10 cellular contexts compared by ENCODE assay signal in the genomic region with DNA sequence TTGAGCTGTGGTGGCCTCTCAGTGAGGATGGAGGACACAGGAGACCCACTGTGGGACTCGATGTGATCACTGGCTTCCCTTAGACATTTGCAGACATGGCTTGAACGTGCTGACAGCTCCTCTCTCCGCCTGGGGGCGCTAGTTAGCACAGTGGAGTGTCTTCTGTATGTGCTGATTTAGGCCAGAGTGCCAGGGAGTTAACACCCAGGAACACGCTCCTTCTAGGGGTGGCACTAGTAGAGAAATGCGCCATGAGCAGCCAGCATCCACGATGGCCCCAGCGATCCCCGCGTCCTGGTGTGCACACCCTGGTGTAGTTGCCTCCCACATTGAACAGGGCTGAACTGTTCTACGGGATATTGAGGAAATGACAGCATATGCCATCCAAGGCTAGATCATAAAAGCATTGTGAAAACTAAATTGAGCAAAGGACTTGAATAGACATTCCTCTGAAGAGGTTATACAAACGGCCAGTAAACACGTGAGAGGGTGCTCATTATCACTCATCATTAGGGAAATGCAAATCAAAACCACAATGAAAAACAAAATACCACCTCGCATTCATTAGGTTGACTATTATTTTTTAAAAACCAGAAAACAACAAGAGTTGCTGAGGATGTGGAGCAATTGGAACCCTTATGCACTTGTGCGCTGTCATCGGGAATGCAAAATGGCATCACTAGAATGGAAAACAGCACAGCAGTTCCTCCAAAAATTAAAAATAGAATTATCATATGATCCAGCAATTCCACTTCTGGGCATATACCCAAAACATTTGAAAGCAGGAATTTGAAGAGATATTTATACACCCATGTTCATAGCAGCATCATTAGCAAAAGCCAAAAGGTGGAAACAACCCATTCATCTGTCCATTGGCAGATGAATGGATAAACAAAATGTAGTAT. TPM values are rescaled to one million over a fixed set of nuclear protein-coding genes. Genes with fewer than 3 reads are reported as not detected.
DNase-seq lines count a peak whose midpoint lies in the region; ATAC-seq and TF ChIP-seq lines count a peak whose summit lies in the region.
"Had no signal": no experiment of that assay in that cellular context is flagged by ENCODE, and none has a peak within 500 bp of the region (broad histone marks: within the 10 kb centered on the region; RNA-seq: fewer than 3 reads in every experiment).

No MANE protein-coding gene starts in this region.

- H3K79me2 ChIP-seq in Loucy (ENCODE audit: insufficient read depth, low read length): no peaks in the 10 kb centered on the region

- no peaks in the 10 kb centered on the region for H3K27me3 Mint-ChIP-seq in effector memory CD8-positive, alpha-beta T cell
- no peaks in the 10 kb centered on the region for H3K27me3 Mint-ChIP-seq in neural crest cell (ENCODE audit: low read depth)

- H3K4me3 ChIP-seq in Loucy (ENCODE audit: low read length, poor library complexity, severe bottlenecking): no peak overlapping the region
- no peak overlapping the region for H3K4me3 ChIP-seq in body of pancreas
- H3K4me3 ChIP-seq: lung had no signal

- no peak for TF ChIP-seq POLR2A in body of pancreas (IDR thresholded peaks at IDR 0.05)

- H4K20me1 ChIP-seq in Loucy (ENCODE audit: insufficient read depth, low read length, poor library complexity, severe bottlenecking): no peaks in the 10 kb centered on the region

- H3K4me3 Mint-ChIP-seq in effector memory CD8-positive, alpha-beta T cell: peak overlapping the region; percentile 10 to 19
- H3K4me3 Mint-ChIP-seq in neural crest cell: no peak overlapping the region

- H3K9me3 ChIP-seq in Loucy (ENCODE audit: insufficient read depth, low read depth, low read length): peaks cover 13% of the 10 kb centered on the region
- no peaks in the 10 kb centered on the region for H3K9me3 ChIP-seq in body of pancreas

- H3K4me2 ChIP-seq in Loucy (ENCODE audit: low read depth, low read length, poor library complexity, severe bottlenecking): no peak overlapping the region

- no peak for DNase-seq in GM10266 (ENCODE audit: extremely low spot score)
- DNase-seq in effector memory CD8-positive, alpha-beta T cell: no peak
- DNase-seq in neural crest cell (ENCODE audit: low read depth, low spot score): no peak
- no peak for DNase-seq in body of pancreas
- no peak for DNase-seq in AG08395 (ENCODE audit: low spot score)
- DNase-seq: stimulated activated CD4-positive, alpha-beta T cell treated with anti-CD3 and anti-CD28 coated beads, Interleukin-2, amount 100 ng/mL, for 48 hours had no signal

- peaks cover 32 to 47% of the 10 kb centered on the region in 2 donors for H3K4me1 Mint-ChIP-seq in effector memory CD8-positive, alpha-beta T cell (ENCODE audit: low read depth in 2 of 2)
- H3K4me1 Mint-ChIP-seq in neural crest cell: peaks cover 17% of the 10 kb centered on the region

- no peaks in the 10 kb centered on the region for H3K9me2 ChIP-seq in Loucy (replicated peaks; ENCODE audit: low read depth, low read length)

- H3K9me3 Mint-ChIP-seq in effector memory CD8-positive, alpha-beta T cell: peaks cover 0 to 4% of the 10 kb centered on the region in 2 donors
- H3K9me3 Mint-ChIP-seq in neural crest cell: peaks cover 9% of the 10 kb centered on the region

- no peak overlapping the region for H3K27ac ChIP-seq in body of pancreas

- peaks cover 12% of the 10 kb centered on the region for H3K36me3 Mint-ChIP-seq in effector memory CD8-positive, alpha-beta T cell (ENCODE audit: insufficient read depth)
- peaks cover 2% of the 10 kb centered on the region for H3K36me3 Mint-ChIP-seq in neural crest cell (ENCODE audit: low read depth)

- H3K27me3 ChIP-seq in Loucy (ENCODE audit: insufficient read depth, low read length, poor library complexity, severe bottlenecking) (no peaks in the 10 kb centered on the region), body of pancreas (no peaks in the 10 kb centered on the region)

- TF ChIP-seq CTCF in GM10266 (IDR thresholded peaks at IDR 0.05; ENCODE audit: control insufficient read depth, insufficient read depth, low read depth, missing control alignments): peak; percentile 31
- TF ChIP-seq CTCF in Loucy (conservative IDR thresholded peaks at IDR 0.05; ENCODE audit: low read length): peak; percentile 77
- TF ChIP-seq CTCF in neural crest cell (conservative IDR thresholded peaks at IDR 0.05): peak; percentile 25
- no peak for TF ChIP-seq CTCF in body of pancreas (IDR thresholded peaks at IDR 0.05)

- WGBS in body of pancreas, 2 donors: 54 to 64% methylated on average over 16 of the region's 16 CpGs

- H3K9ac ChIP-seq in Loucy (ENCODE audit: low read depth, low read length, poor library complexity, severe bottlenecking): no peak overlapping the region

- ATAC-seq in effector memory CD8-positive, alpha-beta T cell (replicated peaks): peak; percentile 19
- ATAC-seq in body of pancreas (no peak), HG02642 (IDR thresholded peaks at IDR 0.05; ENCODE audit: poor library complexity, unreplicated experiment) (no peak)

- no peak overlapping the region for H2AFZ ChIP-seq in Loucy (ENCODE audit: low read length)

- intact Hi-C loops in body of pancreas (cut with DNase I): no loop called here

- H3K27ac Mint-ChIP-seq in effector memory CD8-positive, alpha-beta T cell: peak overlapping the region; percentile 29 to 31
- no peak overlapping the region for H3K27ac Mint-ChIP-seq in neural crest cell (ENCODE audit: unreplicated experiment)

- H3F3A ChIP-seq in Loucy (ENCODE audit: low read depth): peaks cover 6% of the 10 kb centered on the region

- H3K4me1 ChIP-seq in Loucy (ENCODE audit: insufficient read depth, low read length, poor library complexity, severe bottlenecking) (peaks cover 37% of the 10 kb centered on the region), body of pancreas (no peaks in the 10 kb centered on the region)

- no peaks in the 10 kb centered on the region for H3K36me3 ChIP-seq in Loucy (ENCODE audit: insufficient read depth, low read length)
- no peaks in the 10 kb centered on the region for H3K36me3 ChIP-seq in body of pancreas (replicated peaks in 1 of 2; ENCODE audit: insufficient read depth in 1 of 2, low read depth in 2 of 2)

RNA-seq across cellular contexts. Expression of gene NMUR1, which starts 11.6 kb away (rescaled TPM):
- total RNA-seq in neural crest cell (not detected in 2 replicates), body of pancreas (1 to 10 TPM; 2.3 to 6.3 TPM)
- total RNA-seq: NCI-H460 had no signal

RNA-seq across cellular contexts. Expression of gene TEX44, which starts 50.8 kb away (rescaled TPM):
- total RNA-seq in neural crest cell (not detected in 2 replicates), body of pancreas (not detected)
- total RNA-seq: lung, NCI-H460 had no signal

Comparison
In these comparisons a context has a peak if more than half of its experiments do, and no peak if none do; other contexts are left out.
1. CTCF ChIP-seq: peak in GM10266 (single experiment), Loucy (single experiment) and neural crest cell (single experiment); none in body of pancreas (0 of 7).